In genomic region chr4:52103314-52103713, GRCh38 we compare ENCODE assay signal across 11 cellular contexts. TPM values are rescaled to one million over a fixed set of nuclear protein-coding genes. Genes with fewer than 3 reads are reported as not detected.
DNase-seq lines count a peak whose midpoint lies in the region; ATAC-seq and TF ChIP-seq lines count a peak whose summit lies in the region.
"Had no signal": no experiment of that assay in that cellular context is flagged by ENCODE, and none has a peak within 500 bp of the region (broad histone marks: within the 10 kb centered on the region; RNA-seq: fewer than 3 reads in every experiment).

No MANE protein-coding gene starts in this region.

- H3K4me1 ChIP-seq in breast epithelium (no peaks in the 10 kb centered on the region), PC-3 (ENCODE audit: insufficient read depth, low read length) (peaks cover 68% of the 10 kb centered on the region), tibial artery (peaks cover 0 to 9% (median 3%) of the 10 kb centered on the region in 4 donors)

- H3K27me3 ChIP-seq in breast epithelium (no peaks in the 10 kb centered on the region), PC-3 (ENCODE audit: low read length) (no peaks in the 10 kb centered on the region), tibial artery (no peaks in the 10 kb centered on the region)

- H3K4me3 Mint-ChIP-seq in MCF 10A (ENCODE audit: unreplicated experiment), result no peak overlapping the region
- H3K4me3 Mint-ChIP-seq: CD4-positive, CD25-positive, alpha-beta regulatory T cell; stimulated activated naive CD8-positive, alpha-beta T cell treated with anti-CD3 and anti-CD28 coated beads, Interleukin-15, amount 100 ng/mL, for 72 hours had no signal

- peak overlapping the region; percentile 55 for H3K9ac ChIP-seq in PC-3 (ENCODE audit: low read length)

- no peaks in the 10 kb centered on the region for H3F3A ChIP-seq in PC-3 (ENCODE audit: low read length, unreplicated experiment)

- DNase-seq in MCF 10A (ENCODE audit: unreplicated experiment) (peak; percentile 50), breast epithelium (ENCODE audit: low spot score in 2 of 2) (no peak), PC-3 (peak; percentile 81), fibroblast of pulmonary artery (ENCODE audit: low read depth) (peak; percentile 38), tibial artery (no peak), epidermal melanocyte (ENCODE audit: insufficient read length, low spot score) (no peak)
- DNase-seq: CD4-positive, CD25-positive, alpha-beta regulatory T cell; NCI-H2081 treated with DMSO at 0.1 percent for 48 hours; stimulated activated naive CD8-positive, alpha-beta T cell treated with anti-CD3 and anti-CD28 coated beads, Interleukin-15, amount 100 ng/mL, for 72 hours had no signal

- H3K79me2 ChIP-seq in PC-3 (ENCODE audit: low read length), result no peaks in the 10 kb centered on the region

- H3K9me2 ChIP-seq in PC-3 (replicated peaks; ENCODE audit: low read length), result no peaks in the 10 kb centered on the region; the same call in 1 of the 2 replicates

- H3K36me3 ChIP-seq in breast epithelium (no peaks in the 10 kb centered on the region), PC-3 (ENCODE audit: low read depth, low read length) (no peaks in the 10 kb centered on the region), tibial artery (no peaks in the 10 kb centered on the region)

- peaks cover 6% of the 10 kb centered on the region for H3K36me3 Mint-ChIP-seq in MCF 10A (ENCODE audit: insufficient read depth, unreplicated experiment)
- H3K36me3 Mint-ChIP-seq: CD4-positive, CD25-positive, alpha-beta regulatory T cell had no signal

- no peak overlapping the region for H3K4me3 ChIP-seq in breast epithelium
- 0 out of 2 replicates have a peak overlapping the region, but pooled peaks have one; percentile 16 for H3K4me3 ChIP-seq in PC-3 (ENCODE audit: low read length)
- H3K4me3 ChIP-seq in fibroblast of pulmonary artery (replicated peaks; ENCODE audit: low read depth, low read length), result no peak overlapping the region
- H3K4me3 ChIP-seq in tibial artery, result no peak overlapping the region

- BruUV-seq in MCF 10A (replicated peaks; lab: Mats Ljungman, UMichigan), result no TSS peak
- BruUV-seq in PC-3 (replicated peaks; lab: Mats Ljungman, UMichigan), result no TSS peak

- H3K27me3 Mint-ChIP-seq in MCF 10A (ENCODE audit: insufficient read depth, unreplicated experiment), result no peaks in the 10 kb centered on the region
- H3K27me3 Mint-ChIP-seq: stimulated activated naive CD8-positive, alpha-beta T cell treated with anti-CD3 and anti-CD28 coated beads, Interleukin-15, amount 100 ng/mL, for 72 hours had no signal

- H3K4me2 ChIP-seq in PC-3 (ENCODE audit: low read length), result peak overlapping the region; percentile 66

- POLR2A ChIA-PET in MCF 10A (lab: Yijun Ruan, JAX) (no interaction called here), PC-3 (lab: Charles Lee; ENCODE audit: unreplicated experiment) (no interaction called here)

- TF ChIP-seq POLR2A in breast epithelium (IDR thresholded peaks at IDR 0.05), result no peak

- H3K27ac ChIP-seq in breast epithelium, result no peak overlapping the region
- H3K27ac ChIP-seq in PC-3 (ENCODE audit: low read length), result peak overlapping the region; percentile 86
- H3K27ac ChIP-seq in tibial artery, result no peak overlapping the region

- CTCF ChIA-PET in MCF 10A (lab: Yijun Ruan, JAX) (interaction anchor here (0.7 to 1.2 kb wide), 3 partner anchors 9 to 33 kb away, joined by 3 read pairs; no protein-coding TSS in a partner anchor), PC-3 (lab: Charles Lee) (interaction anchor here (0.6 kb wide), 1 partner anchor 879 kb away, joined by 7 read pairs; no protein-coding TSS in a partner anchor)

- intact Hi-C loops in MCF 10A (cut with micrococcal nuclease) (loop anchor here (1.0 kb wide), 1 partner anchor 131 kb away; no protein-coding TSS in a partner anchor), breast epithelium (cut with DNase I; ENCODE audit: low total_unique reads) (no loop called here), PC-3 (cut with micrococcal nuclease) (loop anchor here (1.0 to 10.0 kb wide), 10 partner anchors 34 to 1805 kb away; partner anchors contain the start of gene DCUN1D4), tibial artery (cut with DNase I; ENCODE audit: low total_unique reads) (no loop called here)

- peak; percentile 65 for ATAC-seq in PC-3
- no peak for ATAC-seq in GM19328 (IDR thresholded peaks at IDR 0.05; ENCODE audit: unreplicated experiment)
- ATAC-seq in HG02759 (IDR thresholded peaks at IDR 0.05; ENCODE audit: unreplicated experiment), result no peak
- ATAC-seq: stimulated activated naive CD8-positive, alpha-beta T cell treated with anti-CD3 and anti-CD28 coated beads, Interleukin-15, amount 100 ng/mL, for 72 hours had no signal

- no peak overlapping the region for H3K27ac Mint-ChIP-seq in MCF 10A (ENCODE audit: low read depth, unreplicated experiment)
- H3K27ac Mint-ChIP-seq: CD4-positive, CD25-positive, alpha-beta regulatory T cell; stimulated activated naive CD8-positive, alpha-beta T cell treated with anti-CD3 and anti-CD28 coated beads, Interleukin-15, amount 100 ng/mL, for 72 hours had no signal

- H3K9me3 ChIP-seq in breast epithelium (no peaks in the 10 kb centered on the region), PC-3 (ENCODE audit: low read length) (no peaks in the 10 kb centered on the region), tibial artery (no peaks in the 10 kb centered on the region)

- no peaks in the 10 kb centered on the region for H4K20me1 ChIP-seq in PC-3 (ENCODE audit: low read length)

- H2AFZ ChIP-seq in PC-3 (ENCODE audit: low read length), result peak overlapping the region; percentile 9; the same call in 1 of the 2 replicates

- TF ChIP-seq CTCF in MCF 10A (IDR thresholded peaks at IDR 0.05; ENCODE audit: unreplicated experiment) (peak; percentile 22), breast epithelium (IDR thresholded peaks at IDR 0.05) (no peak), PC-3 (conservative IDR thresholded peaks at IDR 0.05; ENCODE audit: low read depth, low read length) (peak; percentile 91), fibroblast of pulmonary artery (IDR thresholded peaks at IDR 0.05; ENCODE audit: low read length, missing control alignments) (peak; percentile 39), tibial artery (IDR thresholded peaks at IDR 0.05) (peak; percentile 4 to 20)

- peaks cover 21% of the 10 kb centered on the region for H3K4me1 Mint-ChIP-seq in MCF 10A (ENCODE audit: insufficient read depth, unreplicated experiment)
- H3K4me1 Mint-ChIP-seq: CD4-positive, CD25-positive, alpha-beta regulatory T cell; stimulated activated naive CD8-positive, alpha-beta T cell treated with anti-CD3 and anti-CD28 coated beads, Interleukin-15, amount 100 ng/mL, for 72 hours had no signal

- peaks cover 2% of the 10 kb centered on the region for H3K9me3 Mint-ChIP-seq in MCF 10A (ENCODE audit: unreplicated experiment)
- H3K9me3 Mint-ChIP-seq: stimulated activated naive CD8-positive, alpha-beta T cell treated with anti-CD3 and anti-CD28 coated beads, Interleukin-15, amount 100 ng/mL, for 72 hours had no signal

RNA-seq across cellular contexts. Expression of gene SPATA18, which starts 52.2 kb away (rescaled TPM):
- total RNA-seq in MCF 10A (2022), result 23.0 and 28.9 TPM in 2 replicates
- total RNA-seq in breast epithelium, result 10 to 100 TPM in 1 of 3 donors, 1 to 10 TPM in 2; 8.8 to 11.0 (median 9.6) TPM
- total RNA-seq in PC-3 (2014; rRNA removed), result not detected in 2 replicates
- total RNA-seq: CD4-positive, CD25-positive, alpha-beta regulatory T cell had no signal

Comparison
In these comparisons a context has a peak if more than half of its experiments do, and no peak if none do; other contexts are left out.
1. DNase-seq: peak in MCF 10A (single experiment), PC-3 (single experiment) and fibroblast of pulmonary artery (single experiment); none in breast epithelium (0 of 2), tibial artery (0 of 2) and epidermal melanocyte (single experiment).
2. CTCF ChIP-seq: peak in MCF 10A (single experiment), PC-3 (single experiment), fibroblast of pulmonary artery (single experiment) and tibial artery (2 of 2); none in breast epithelium (0 of 3).
3. intact Hi-C loops: an anchor here in MCF 10A (1.0 kb wide) and PC-3 (1.0 to 10.0 kb wide); none called in breast epithelium and tibial artery.